17 cellular contexts compared by ENCODE assay signal in the genomic region with DNA sequence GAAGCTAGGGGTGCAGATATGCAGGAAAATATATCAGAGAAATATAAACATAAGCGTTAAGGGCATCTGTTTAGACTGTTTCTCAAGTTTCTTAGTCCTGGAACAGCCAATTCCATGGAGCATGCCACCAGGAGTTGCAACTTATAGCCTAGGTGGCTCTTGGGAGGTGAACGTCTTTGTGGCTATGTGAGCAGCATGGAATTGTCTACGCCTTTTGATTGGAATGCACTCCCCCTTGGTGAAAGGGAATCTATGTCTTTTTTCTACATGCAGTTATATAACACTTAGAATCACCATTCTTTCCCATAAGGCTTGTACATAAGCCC. TPM values are rescaled to one million over a fixed set of nuclear protein-coding genes. Genes with fewer than 3 reads are reported as not detected.
DNase-seq lines count a peak whose midpoint lies in the region; ATAC-seq and TF ChIP-seq lines count a peak whose summit lies in the region.
"Had no signal": no experiment of that assay in that cellular context is flagged by ENCODE, and none has a peak within 500 bp of the region (broad histone marks: within the 10 kb centered on the region; RNA-seq: fewer than 3 reads in every experiment).

No MANE protein-coding gene starts in this region.

- POLR2A ChIA-PET in activated CD4-positive, alpha-beta T cell treated with anti-CD3 and anti-CD28 coated beads, Interleukin-2, amount 10 ng/mL, durations not matched to agents 7 days and 5 days (lab: Charles Lee), result no interaction called here
- POLR2A ChIA-PET in CD4-positive, alpha-beta memory T cell (lab: Charles Lee; ENCODE audit: partially characterized antibody), result interaction anchor here (1.0 to 7.1 kb wide), 5 partner anchors 12 to 45 kb away, joined by 4 to 73 read pairs (median 5); partner anchors contain the start of gene RCSD1

- CTCF ChIA-PET in activated CD4-positive, alpha-beta T cell treated with anti-CD3 and anti-CD28 coated beads, Interleukin-2, amount 10 ng/mL, durations not matched to agents 7 days and 5 days (lab: Charles Lee), result no interaction called here
- CTCF ChIA-PET in CD4-positive, alpha-beta memory T cell (lab: Charles Lee; ENCODE audit: partially characterized antibody), result interaction anchor here (0.6 to 1.7 kb wide), 6 partner anchors 8 to 342 kb away, joined by 3 to 7 read pairs (median 4); no protein-coding TSS in a partner anchor

- peak overlapping the region; percentile 56 for H3K27ac Mint-ChIP-seq in activated CD4-positive, alpha-beta T cell treated with anti-CD3 and anti-CD28 coated beads, Interleukin-2, amount 10 ng/mL, durations not matched to agents 7 days and 5 days
- peak overlapping the region; percentile 53 to 91 (median 85) for H3K27ac Mint-ChIP-seq in CD4-positive, alpha-beta memory T cell
- H3K27ac Mint-ChIP-seq in activated T-helper 1 cell treated with anti-CD3 and anti-CD28 coated beads, Interleukin-12 subunit alpha, Interleukin-12 subunit beta, Interleukin-2, Interleukin-4 antibody, amounts not matched to agents 30 ng/mL and 10 ng/mL and 1 ng/mL, durations not matched to agents 14 hours and 24 hours and 36 hours, result peak overlapping the region; percentile 68
- H3K27ac Mint-ChIP-seq in natural killer cell, result peak overlapping the region; percentile 89 to 93

- no peaks in the 10 kb centered on the region for H3K9me3 Mint-ChIP-seq in activated CD4-positive, alpha-beta T cell treated with anti-CD3 and anti-CD28 coated beads, Interleukin-2, amount 10 ng/mL, durations not matched to agents 7 days and 5 days
- peaks cover 0 to 2% (median 0%) of the 10 kb centered on the region in 8 donors for H3K9me3 Mint-ChIP-seq in CD4-positive, alpha-beta memory T cell
- no peaks in the 10 kb centered on the region for H3K9me3 Mint-ChIP-seq in activated T-helper 1 cell treated with anti-CD3 and anti-CD28 coated beads, Interleukin-12 subunit alpha, Interleukin-12 subunit beta, Interleukin-2, Interleukin-4 antibody, amounts not matched to agents 30 ng/mL and 10 ng/mL and 1 ng/mL, durations not matched to agents 14 hours and 24 hours and 36 hours
- no peaks in the 10 kb centered on the region for H3K9me3 Mint-ChIP-seq in natural killer cell

- no peaks in the 10 kb centered on the region for H3K27me3 ChIP-seq in CD4-positive, alpha-beta memory T cell (ENCODE audit: insufficient read depth, low read length)
- no peaks in the 10 kb centered on the region for H3K27me3 ChIP-seq in right lobe of liver
- H3K27me3 ChIP-seq: MG63 had no signal

- H3K36me3 Mint-ChIP-seq in activated CD4-positive, alpha-beta T cell treated with anti-CD3 and anti-CD28 coated beads, Interleukin-2, amount 10 ng/mL, durations not matched to agents 7 days and 5 days (ENCODE audit: low read depth), result peaks cover 82% of the 10 kb centered on the region
- peaks cover 46 to 82% of the 10 kb centered on the region in 2 donors for H3K36me3 Mint-ChIP-seq in CD4-positive, alpha-beta memory T cell
- H3K36me3 Mint-ChIP-seq in activated T-helper 1 cell treated with anti-CD3 and anti-CD28 coated beads, Interleukin-12 subunit alpha, Interleukin-12 subunit beta, Interleukin-2, Interleukin-4 antibody, amounts not matched to agents 30 ng/mL and 10 ng/mL and 1 ng/mL, durations not matched to agents 14 hours and 24 hours and 36 hours (ENCODE audit: low read depth), result peaks cover 43% of the 10 kb centered on the region
- H3K36me3 Mint-ChIP-seq in natural killer cell, result no peaks in the 10 kb centered on the region

- intact Hi-C loops in CD4-positive, alpha-beta memory T cell (cut with micrococcal nuclease), result no loop called here
- intact Hi-C loops in activated T-helper 1 cell treated with anti-CD3 and anti-CD28 coated beads, Interleukin-12 subunit alpha, Interleukin-12 subunit beta, Interleukin-2, Interleukin-4 antibody, amounts not matched to agents 30 ng/mL and 10 ng/mL and 1 ng/mL, durations not matched to agents 14 hours and 24 hours and 36 hours (cut with micrococcal nuclease), result no loop called here
- intact Hi-C loops in natural killer cell (cut with micrococcal nuclease), result loop anchor here (5.0 kb wide), 1 partner anchor 40 kb away; no protein-coding TSS in a partner anchor
- intact Hi-C loops in right lobe of liver (cut with DNase I), result no loop called here

- no peaks in the 10 kb centered on the region for H3K9me3 ChIP-seq in CD4-positive, alpha-beta memory T cell (ENCODE audit: control insufficient read depth in 1 of 2, low read length in 2 of 2)
- no peaks in the 10 kb centered on the region for H3K9me3 ChIP-seq in right lobe of liver
- H3K9me3 ChIP-seq: HAP-1, MG63 had no signal

- no peak for DNase-seq in activated CD4-positive, alpha-beta T cell treated with anti-CD3 and anti-CD28 coated beads, Interleukin-2, amount 10 ng/mL, durations not matched to agents 7 days and 5 days
- no peak for DNase-seq in activated CD4-positive, alpha-beta T cell treated with anti-CD3 and anti-CD28 coated beads for 4 hours
- no peak for DNase-seq in CD4-positive, alpha-beta memory T cell
- no peak for DNase-seq in activated T-helper 1 cell treated with anti-CD3 and anti-CD28 coated beads, Interleukin-12 subunit alpha, Interleukin-12 subunit beta, Interleukin-2, Interleukin-4 antibody, amounts not matched to agents 30 ng/mL and 10 ng/mL and 1 ng/mL, durations not matched to agents 14 hours and 24 hours and 36 hours (ENCODE audit: low spot score)
- DNase-seq in natural killer cell (no peak), NCI-H2196 (lab: John Stamatoyannopoulos, UW; ENCODE audit: unreplicated experiment) (no peak), right lobe of liver (no peak)
- no peak for DNase-seq in activated CD4-positive, CD25-positive, alpha-beta regulatory T cell (lab: John Stamatoyannopoulos, UW)
- DNase-seq: DND-41, foreskin melanocyte, hypothalamus, MG63, NCI-H774, SHP77, substantia nigra had no signal

- H3K27ac ChIP-seq in CD4-positive, alpha-beta memory T cell (ENCODE audit: low read depth, low read length), result no peak overlapping the region
- no peak overlapping the region for H3K27ac ChIP-seq in right lobe of liver

- no peak overlapping the region for H3K4me3 ChIP-seq in CD4-positive, alpha-beta memory T cell (ENCODE audit: low read length in 2 of 2)
- no peak overlapping the region for H3K4me3 ChIP-seq in right lobe of liver
- H3K4me3 ChIP-seq: HAP-1, MG63 had no signal

- H3K36me3 ChIP-seq in CD4-positive, alpha-beta memory T cell (ENCODE audit: insufficient read depth, low read length), result peaks cover 26% of the 10 kb centered on the region
- no peaks in the 10 kb centered on the region for H3K36me3 ChIP-seq in right lobe of liver
- H3K36me3 ChIP-seq: HAP-1, MG63 had no signal

- H3K4me3 Mint-ChIP-seq in activated CD4-positive, alpha-beta T cell treated with anti-CD3 and anti-CD28 coated beads, Interleukin-2, amount 10 ng/mL, durations not matched to agents 7 days and 5 days, result no peak overlapping the region
- H3K4me3 Mint-ChIP-seq in CD4-positive, alpha-beta memory T cell, result peak overlapping the region in 7 of 8 donors; percentile 43 to 81 (median 62)
- no peak overlapping the region for H3K4me3 Mint-ChIP-seq in activated T-helper 1 cell treated with anti-CD3 and anti-CD28 coated beads, Interleukin-12 subunit alpha, Interleukin-12 subunit beta, Interleukin-2, Interleukin-4 antibody, amounts not matched to agents 30 ng/mL and 10 ng/mL and 1 ng/mL, durations not matched to agents 14 hours and 24 hours and 36 hours
- peak overlapping the region; percentile 57 for H3K4me3 Mint-ChIP-seq in natural killer cell

- ATAC-seq in natural killer cell (no peak), right lobe of liver (no peak)
- ATAC-seq: HepG2 had no signal

- TF ChIP-seq CTCF in natural killer cell (IDR thresholded peaks at IDR 0.05) (no peak), right lobe of liver (IDR thresholded peaks at IDR 0.05) (no peak)

- WGBS in right lobe of liver (ENCODE audit: insufficient coverage, low coverage, low lambda C conversion rate, missing lambda C conversion rate), result 43% methylated on average over 1 of the region's 3 CpGs

- peaks cover 97% of the 10 kb centered on the region for H3K4me1 ChIP-seq in CD4-positive, alpha-beta memory T cell (ENCODE audit: insufficient read depth, low read length)
- no peaks in the 10 kb centered on the region for H3K4me1 ChIP-seq in right lobe of liver
- H3K4me1 ChIP-seq: HAP-1 had no signal

- peaks cover 87% of the 10 kb centered on the region for H3K4me1 Mint-ChIP-seq in activated CD4-positive, alpha-beta T cell treated with anti-CD3 and anti-CD28 coated beads, Interleukin-2, amount 10 ng/mL, durations not matched to agents 7 days and 5 days
- peaks cover 63 to 98% (median 86%) of the 10 kb centered on the region in 4 donors for H3K4me1 Mint-ChIP-seq in CD4-positive, alpha-beta memory T cell
- H3K4me1 Mint-ChIP-seq in activated T-helper 1 cell treated with anti-CD3 and anti-CD28 coated beads, Interleukin-12 subunit alpha, Interleukin-12 subunit beta, Interleukin-2, Interleukin-4 antibody, amounts not matched to agents 30 ng/mL and 10 ng/mL and 1 ng/mL, durations not matched to agents 14 hours and 24 hours and 36 hours (ENCODE audit: low read depth), result peaks cover 70% of the 10 kb centered on the region
- H3K4me1 Mint-ChIP-seq in natural killer cell, result peaks cover 70 to 78% of the 10 kb centered on the region in 2 donors

- TF ChIP-seq POLR2A in right lobe of liver (IDR thresholded peaks at IDR 0.05), result no peak

- H3K27me3 Mint-ChIP-seq in activated CD4-positive, alpha-beta T cell treated with anti-CD3 and anti-CD28 coated beads, Interleukin-2, amount 10 ng/mL, durations not matched to agents 7 days and 5 days, result no peaks in the 10 kb centered on the region
- H3K27me3 Mint-ChIP-seq in CD4-positive, alpha-beta memory T cell, result no peaks in the 10 kb centered on the region
- H3K27me3 Mint-ChIP-seq in activated T-helper 1 cell treated with anti-CD3 and anti-CD28 coated beads, Interleukin-12 subunit alpha, Interleukin-12 subunit beta, Interleukin-2, Interleukin-4 antibody, amounts not matched to agents 30 ng/mL and 10 ng/mL and 1 ng/mL, durations not matched to agents 14 hours and 24 hours and 36 hours (ENCODE audit: insufficient read depth), result no peaks in the 10 kb centered on the region
- H3K27me3 Mint-ChIP-seq in natural killer cell (ENCODE audit: low read depth in 2 of 2), result no peaks in the 10 kb centered on the region

RNA-seq across cellular contexts. Expression of gene RCSD1, which starts 12.4 kb away (rescaled TPM):
- 100 to 1,000 TPM; 152 to 157 TPM for total RNA-seq in activated CD4-positive, alpha-beta T cell treated with anti-CD3 and anti-CD28 coated beads, Interleukin-2, amount 10 ng/mL, durations not matched to agents 7 days and 5 days
- total RNA-seq in CD4-positive, alpha-beta memory T cell, result 100 to 1,000 TPM; 124 to 129 TPM
- 100 to 1,000 TPM; 163 to 173 TPM for polyA plus RNA-seq in CD4-positive, alpha-beta memory T cell
- 78.6 and 81.9 TPM in 2 replicates for total RNA-seq in activated T-helper 1 cell treated with anti-CD3 and anti-CD28 coated beads, Interleukin-12 subunit alpha, Interleukin-12 subunit beta, Interleukin-2, Interleukin-4 antibody, amounts not matched to agents 30 ng/mL and 10 ng/mL and 1 ng/mL, durations not matched to agents 14 hours and 24 hours and 36 hours
- total RNA-seq in natural killer cell (100 to 1,000 TPM in 2 of 3 donors, 10 to 100 TPM in 1; 86.3 to 130 (median 110) TPM), right lobe of liver (1 to 10 TPM; 2.4 to 8.4 (median 5.0) TPM)
- total RNA-seq: HepG2 had no signal
- polyA plus RNA-seq: HepG2 had no signal

Comparison
In these comparisons a context has a peak if more than half of its experiments do, and no peak if none do; other contexts are left out.
1. H3K4me3 Mint-ChIP-seq: peak in CD4-positive, alpha-beta memory T cell (7 of 8) and natural killer cell (single experiment); none in activated CD4-positive, alpha-beta T cell treated with anti-CD3 and anti-CD28 coated beads, Interleukin-2, amount 10 ng/mL, durations not matched to agents 7 days and 5 days (single experiment) and activated T-helper 1 cell treated with anti-CD3 and anti-CD28 coated beads, Interleukin-12 subunit alpha, Interleukin-12 subunit beta, Interleukin-2, Interleukin-4 antibody, amounts not matched to agents 30 ng/mL and 10 ng/mL and 1 ng/mL, durations not matched to agents 14 hours and 24 hours and 36 hours (single experiment).
2. Peak in every context shown above with its lines, with median percentiles within 50 percentile points of each other: H3K27ac Mint-ChIP-seq.